Comparison of ENCODE assay signal across 1 cellular context in genomic region chr7:75735059-75735458, GRCh38.
TF ChIP-seq lines count a peak whose summit lies in the region.

No MANE protein-coding gene starts in this region.

TF ChIP-seq in WTC11, 78 proteins besides CTCF, POLR2A, EP300 and RAD21 (continued from another document):
- TF ChIP-seq AFF4 (CRISPR knock-in tag; IDR thresholded peaks at IDR 0.05; ENCODE audit: borderline replicate concordance) (no peak), ATF1 (CRISPR knock-in tag; IDR thresholded peaks at IDR 0.05) (no peak), IRF2 (CRISPR knock-in tag; IDR thresholded peaks at IDR 0.05; ENCODE audit: borderline replicate concordance, low read depth) (no peak)
